ENCODE assay signal across 9 cellular contexts in genomic region chr17:74923538-74924249, GRCh38. TPM values are rescaled to one million over a fixed set of nuclear protein-coding genes. Genes with fewer than 3 reads are reported as not detected.
DNase-seq lines count a peak whose midpoint lies in the region; ATAC-seq and TF ChIP-seq lines count a peak whose summit lies in the region.
"Had no signal": no experiment of that assay in that cellular context is flagged by ENCODE, and none has a peak within 500 bp of the region (broad histone marks: within the 10 kb centered on the region; RNA-seq: fewer than 3 reads in every experiment).

No MANE protein-coding gene starts in this region.

- no peaks in the 10 kb centered on the region for H3K9me3 Mint-ChIP-seq in natural killer cell

- H3K4me3 Mint-ChIP-seq in natural killer cell: no peak overlapping the region

- peaks cover 0 to 22% of the 10 kb centered on the region in 2 donors for H3K4me1 Mint-ChIP-seq in natural killer cell

- H3K27ac Mint-ChIP-seq in natural killer cell: no peak overlapping the region

- DNase-seq in NCI-H748 (lab: John Stamatoyannopoulos, UW; ENCODE audit: unreplicated experiment) (peak; percentile 45), NCI-H748 treated with DMSO at 0.1 percent for 48 hours (lab: John Stamatoyannopoulos, UW) (no peak), NOMO-1 (lab: John Stamatoyannopoulos, UW; ENCODE audit: unreplicated experiment in 2 of 2) (peak; percentile 34 to 46), activated T-cell treated with anti-CD3 and anti-CD28 coated beads for 48 hours (ENCODE audit: low read depth) (peak; percentile 76), natural killer cell (peak; percentile 77)
- DNase-seq in stimulated activated naive CD4-positive, alpha-beta T cell (lab: John Stamatoyannopoulos, UW): peak; percentile 25 to 80 (median 62)

- peak; percentile 58 for ATAC-seq in esophagus mucosa
- peak; percentile 84 to 85 (median 84) for ATAC-seq in natural killer cell
- no peak for ATAC-seq in GM19023 (IDR thresholded peaks at IDR 0.05; ENCODE audit: unreplicated experiment)

- intact Hi-C loops in natural killer cell (cut with micrococcal nuclease): loop anchor here (5.0 kb wide), 1 partner anchor 34 kb away; no protein-coding TSS in a partner anchor

- TF ChIP-seq CTCF in natural killer cell (IDR thresholded peaks at IDR 0.05): peak; percentile 88

- H3K36me3 Mint-ChIP-seq in natural killer cell: no peaks in the 10 kb centered on the region

- H3K27me3 Mint-ChIP-seq in natural killer cell (ENCODE audit: low read depth in 2 of 2): peaks cover 30 to 36% of the 10 kb centered on the region in 2 donors

RNA-seq across cellular contexts. Expression of gene OTOP2, which starts 0.4 kb away (rescaled TPM):
- 0.36 TPM for total RNA-seq in esophagus mucosa
- total RNA-seq in natural killer cell: not detected
- total RNA-seq: renal cortical epithelial cell had no signal

RNA-seq across cellular contexts. Expression of gene USH1G, which starts 0.6 kb away (rescaled TPM):
- total RNA-seq in esophagus mucosa (6.4 TPM), natural killer cell (not detected)
- total RNA-seq: renal cortical epithelial cell had no signal

RNA-seq across cellular contexts. Expression of gene OTOP3, which starts 12.0 kb away (rescaled TPM):
- total RNA-seq in esophagus mucosa (14.7 TPM), natural killer cell (not detected)
- total RNA-seq: renal cortical epithelial cell had no signal

RNA-seq across cellular contexts. Expression of gene FADS6, which starts 30.3 kb away (rescaled TPM):
- total RNA-seq in esophagus mucosa: 1.4 TPM
- not detected for total RNA-seq in natural killer cell
- total RNA-seq: renal cortical epithelial cell had no signal

RNA-seq across cellular contexts. Expression of gene HID1, which starts 48.9 kb away (rescaled TPM):
- 3.1 TPM for total RNA-seq in esophagus mucosa
- total RNA-seq in natural killer cell: 1 to 10 TPM in 2 of 3 donors, under 1 TPM in 1; 0.66 to 9.5 (median 2.8) TPM

Comparison
In these comparisons a context has a peak if more than half of its experiments do, and no peak if none do; other contexts are left out.
1. RNA of gene OTOP3, which starts 12.0 kb away (total RNA-seq): 14.7 TPM in esophagus mucosa (single experiment); not detected in natural killer cell; every median in the first group is over 10 times any median in the second.